In genomic region chr4:17704020-17704657, GRCh38 we compare ENCODE assay signal across 24 cellular contexts.
"Had no signal": no experiment of that assay in that cellular context is flagged by ENCODE, and none has a peak within 500 bp of the region (broad histone marks: within the 10 kb centered on the region; RNA-seq: fewer than 3 reads in every experiment).

No MANE protein-coding gene starts in this region.

- H3K27ac ChIP-seq: adrenal gland, cardiac muscle cell, heart right ventricle, parathyroid adenoma, psoas muscle, stomach, tibial artery, upper lobe of right lung had no signal

- H3K4me3 ChIP-seq: adrenal gland, cardiac muscle cell, heart right ventricle, psoas muscle, stomach, tibial artery, upper lobe of right lung had no signal

- H3K27me3 ChIP-seq: adrenal gland, cardiac muscle cell, stomach, tibial artery, upper lobe of right lung had no signal

- H3K9me3 ChIP-seq: adrenal gland had no signal

- H3K36me3 ChIP-seq: adrenal gland, cardiac muscle cell, heart right ventricle, stomach, tibial artery, upper lobe of right lung had no signal

- DNase-seq: activated B cell treated with CpG ODN at 0.5 μM for 24 hours; activated CD4-positive, alpha-beta T cell treated with anti-CD3 and anti-CD28 coated beads, Interleukin-2, amount 50 U/mL, for 1 hour; activated naive CD4-positive, alpha-beta T cell treated with Interleukin-2 at 50 U/mL for 16 hours; activated naive CD8-positive, alpha-beta T cell treated with anti-CD3 and anti-CD28 coated beads for 36 hours; activated T-cell treated with anti-CD3 and anti-CD28 coated beads for 4 hours; activated T-cell treated with anti-CD3 and anti-CD28 coated beads, Interleukin-2, amount 50 U/mL, for 72 hours; aorta; cortex of kidney; heart right ventricle; mammary epithelial cell; naive thymus-derived CD4-positive, alpha-beta T cell; psoas muscle; right cardiac atrium; stimulated activated CD4-positive, alpha-beta T cell treated with anti-CD3 and anti-CD28 coated beads, Interleukin-15, amount 100 ng/mL, for 24 hours; stimulated activated CD4-positive, alpha-beta T cell treated with anti-CD3 and anti-CD28 coated beads, Interleukin-2, amount 100 ng/mL, for 24 hours; stimulated activated naive B cell treated with anti-CD40 and anti-IgM and Interleukin-4, amounts not matched to agents 10 μg/mL and 1 μg/mL and 100 μg/mL, for 72 hours; stomach; T-helper 17 cell; T1000; tibial artery; upper lobe of right lung had no signal

- H3K4me1 ChIP-seq: adrenal gland, parathyroid adenoma, psoas muscle, stomach, tibial artery, upper lobe of right lung had no signal

- H3K9ac ChIP-seq: parathyroid adenoma had no signal
